Comparison of ENCODE assay signal across 1 cellular context in the genomic region with DNA sequence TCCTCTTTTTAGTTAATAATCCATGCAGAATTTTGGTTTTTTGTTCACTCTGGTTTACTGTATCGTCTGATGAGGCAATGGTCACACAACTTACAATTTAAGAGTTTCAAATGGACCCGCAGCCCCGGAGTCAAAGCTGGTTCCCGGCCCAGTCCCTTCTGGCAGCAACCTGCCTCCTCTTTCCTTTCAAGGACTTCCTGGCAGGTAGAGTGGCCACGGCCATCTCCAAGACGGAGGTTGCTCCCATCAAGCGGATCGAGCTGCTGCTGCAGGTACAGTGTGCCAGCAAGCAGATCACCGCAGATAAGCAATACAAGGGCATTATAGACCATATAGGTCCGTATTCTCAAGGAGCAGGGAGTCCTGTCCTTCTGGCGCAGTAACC.
TF ChIP-seq lines count a peak whose summit lies in the region.

No MANE protein-coding gene starts in this region.

TF ChIP-seq in IMR-90, 13 proteins besides CTCF, POLR2A, EP300 and RAD21:
- TF ChIP-seq SMC3 (IDR thresholded peaks at IDR 0.05; ENCODE audit: low read depth, low read length) (no peak), MAZ (IDR thresholded peaks at IDR 0.05; ENCODE audit: borderline replicate concordance, low read depth, low read length) (no peak), MAFK (IDR thresholded peaks at IDR 0.05; ENCODE audit: low read depth, low read length) (no peak), RCOR1 (IDR thresholded peaks at IDR 0.05; ENCODE audit: insufficient replicate concordance, low read length) (no peak), NFE2L2 (IDR thresholded peaks at IDR 0.05; ENCODE audit: low read depth, low read length) (no peak), MXI1 (IDR thresholded peaks at IDR 0.05; ENCODE audit: borderline replicate concordance, low read depth, low read length) (no peak), CHD1 (IDR thresholded peaks at IDR 0.05; ENCODE audit: low read depth, low read length) (no peak), FOS (IDR thresholded peaks at IDR 0.05; ENCODE audit: low read depth, low read length) (no peak), BHLHE40 (IDR thresholded peaks at IDR 0.05; ENCODE audit: low read depth, low read length) (no peak), RFX5 (IDR thresholded peaks at IDR 0.05; ENCODE audit: low read depth, low read length) (no peak)
- TF ChIP-seq, protein P1, sequence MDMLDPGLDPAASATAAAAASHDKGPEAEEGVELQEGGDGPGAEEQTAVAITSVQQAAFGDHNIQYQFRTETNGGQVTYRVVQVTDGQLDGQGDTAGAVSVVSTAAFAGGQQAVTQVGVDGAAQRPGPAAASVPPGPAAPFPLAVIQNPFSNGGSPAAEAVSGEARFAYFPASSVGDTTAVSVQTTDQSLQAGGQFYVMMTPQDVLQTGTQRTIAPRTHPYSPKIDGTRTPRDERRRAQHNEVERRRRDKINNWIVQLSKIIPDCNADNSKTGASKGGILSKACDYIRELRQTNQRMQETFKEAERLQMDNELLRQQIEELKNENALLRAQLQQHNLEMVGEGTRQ (IDR thresholded peaks at IDR 0.05; ENCODE audit: low read depth, low read length), result no peak
- TF ChIP-seq, protein P2, sequence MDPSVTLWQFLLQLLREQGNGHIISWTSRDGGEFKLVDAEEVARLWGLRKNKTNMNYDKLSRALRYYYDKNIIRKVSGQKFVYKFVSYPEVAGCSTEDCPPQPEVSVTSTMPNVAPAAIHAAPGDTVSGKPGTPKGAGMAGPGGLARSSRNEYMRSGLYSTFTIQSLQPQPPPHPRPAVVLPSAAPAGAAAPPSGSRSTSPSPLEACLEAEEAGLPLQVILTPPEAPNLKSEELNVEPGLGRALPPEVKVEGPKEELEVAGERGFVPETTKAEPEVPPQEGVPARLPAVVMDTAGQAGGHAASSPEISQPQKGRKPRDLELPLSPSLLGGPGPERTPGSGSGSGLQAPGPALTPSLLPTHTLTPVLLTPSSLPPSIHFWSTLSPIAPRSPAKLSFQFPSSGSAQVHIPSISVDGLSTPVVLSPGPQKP (IDR thresholded peaks at IDR 0.05; ENCODE audit: borderline replicate concordance, low read depth, low read length), result no peak
